Comparison of ENCODE assay signal across 12 cellular contexts in genomic region chr4:63717384-63717783, GRCh38.
DNase-seq lines count a peak whose midpoint lies in the region; ATAC-seq and TF ChIP-seq lines count a peak whose summit lies in the region.
"Had no signal": no experiment of that assay in that cellular context is flagged by ENCODE, and none has a peak within 500 bp of the region (broad histone marks: within the 10 kb centered on the region; RNA-seq: fewer than 3 reads in every experiment).

No MANE protein-coding gene starts in this region.

- no peak for TF ChIP-seq CTCF in HEK293 (tag by site-specific recombination; IDR thresholded peaks at IDR 0.05)

- no peaks in the 10 kb centered on the region for H3K36me3 ChIP-seq in HEK293 (ENCODE audit: control insufficient read depth in 2 of 2, insufficient read depth in 1 of 2, low read length in 2 of 2)
- no peaks in the 10 kb centered on the region for H3K36me3 ChIP-seq in CD8-positive, alpha-beta memory T cell (ENCODE audit: insufficient read depth, low read length)
- H3K36me3 ChIP-seq: HAP-1, uterus had no signal

- no peaks in the 10 kb centered on the region for H3K27me3 Mint-ChIP-seq in CD8-positive, alpha-beta memory T cell

- ATAC-seq in GM19455 (IDR thresholded peaks at IDR 0.05; ENCODE audit: unreplicated experiment): no peak
- ATAC-seq in HG02852 (IDR thresholded peaks at IDR 0.05; ENCODE audit: unreplicated experiment): no peak

- no peak overlapping the region for H3K4me3 Mint-ChIP-seq in CD8-positive, alpha-beta memory T cell

- in situ Hi-C loops in Caki2 (cut with HindIII; ENCODE audit: low pct_unique_long_range_greater_than_20kb, low sequenced_read_pairs): no loop called here

- H3K9me3 ChIP-seq in HEK293 (ENCODE audit: control insufficient read depth, insufficient read depth, low read depth, low read length): no peaks in the 10 kb centered on the region
- no peaks in the 10 kb centered on the region for H3K9me3 ChIP-seq in CD8-positive, alpha-beta memory T cell (ENCODE audit: low read length)
- H3K9me3 ChIP-seq: HAP-1, uterus had no signal

- H3K27ac ChIP-seq in HEK293 (ENCODE audit: extremely low read depth, low read depth, low read length): no peak overlapping the region
- no peak overlapping the region for H3K27ac ChIP-seq in CD8-positive, alpha-beta memory T cell (ENCODE audit: low read depth, low read length)
- H3K27ac ChIP-seq: uterus had no signal

- H3K27ac Mint-ChIP-seq in CD8-positive, alpha-beta memory T cell: no peak overlapping the region

- H3K4me3 ChIP-seq in HEK293 (ENCODE audit: low read depth, low read length): no peak overlapping the region
- H3K4me3 ChIP-seq in CD8-positive, alpha-beta memory T cell (ENCODE audit: low read length): no peak overlapping the region
- H3K4me3 ChIP-seq: HAP-1, uterus had no signal

- H3K9me3 Mint-ChIP-seq in CD8-positive, alpha-beta memory T cell: peaks cover 5 to 45% (median 13%) of the 10 kb centered on the region in 5 donors

- POLR2A ChIA-PET in HEK293 (lab: Yijun Ruan, JAX): no interaction called here
- POLR2A ChIA-PET in CD8-positive, alpha-beta memory T cell (lab: Charles Lee): no interaction called here

- no peaks in the 10 kb centered on the region for H3K4me1 Mint-ChIP-seq in CD8-positive, alpha-beta memory T cell

- CTCF ChIA-PET in HEK293 (lab: Yijun Ruan, JAX): no interaction called here
- CTCF ChIA-PET in CD8-positive, alpha-beta memory T cell (lab: Charles Lee): no interaction called here

- no peaks in the 10 kb centered on the region for H3K27me3 ChIP-seq in CD8-positive, alpha-beta memory T cell (ENCODE audit: insufficient read depth, low read length, poor library complexity, severe bottlenecking)
- H3K27me3 ChIP-seq: uterus had no signal

- no peaks in the 10 kb centered on the region for H3K4me1 ChIP-seq in HEK293 (ENCODE audit: control insufficient read depth, insufficient read depth, low read length)
- H3K4me1 ChIP-seq in CD8-positive, alpha-beta memory T cell (ENCODE audit: insufficient read depth, low read length): no peaks in the 10 kb centered on the region
- H3K4me1 ChIP-seq: HAP-1, uterus had no signal

- no peaks in the 10 kb centered on the region for H3K36me3 Mint-ChIP-seq in CD8-positive, alpha-beta memory T cell

- peak; percentile 28 for DNase-seq in Caki2 (ENCODE audit: low read depth)
- peak; percentile 69 for DNase-seq in RKO (ENCODE audit: low spot score)
- peak; percentile 22 for DNase-seq in iPS-NIHi11 (ENCODE audit: low spot score)
- DNase-seq in CD8-positive, alpha-beta memory T cell: no peak
- no peak for DNase-seq in NCI-H2196 (lab: John Stamatoyannopoulos, UW; ENCODE audit: unreplicated experiment)
- DNase-seq: activated CD8-positive, alpha-beta memory T cell treated with anti-CD3 and anti-CD28 coated beads for 24 hours; stimulated activated CD4-positive, alpha-beta T cell treated with anti-CD3 and anti-CD28 coated beads, Interleukin-1b, Interleukin-23, amount 100 ng/mL, for 48 hours; uterus had no signal

TF ChIP-seq in HEK293, 187 proteins besides CTCF, POLR2A, EP300 and RAD21:
- no peak for TF ChIP-seq ZNF473 (tag by site-specific recombination; IDR thresholded peaks at IDR 0.05)
- TF ChIP-seq ZNF654 (tag by site-specific recombination; IDR thresholded peaks at IDR 0.05; ENCODE audit: low read depth): peak; percentile 49
TF ChIP-seq in HEK293: peak in this region for 1.

Comparison
In these comparisons a context has a peak if more than half of its experiments do, and no peak if none do; other contexts are left out.
1. DNase-seq: peak in Caki2 (single experiment), RKO (single experiment) and iPS-NIHi11 (single experiment); none in CD8-positive, alpha-beta memory T cell (0 of 5) and NCI-H2196 (single experiment).